In the genomic region with DNA sequence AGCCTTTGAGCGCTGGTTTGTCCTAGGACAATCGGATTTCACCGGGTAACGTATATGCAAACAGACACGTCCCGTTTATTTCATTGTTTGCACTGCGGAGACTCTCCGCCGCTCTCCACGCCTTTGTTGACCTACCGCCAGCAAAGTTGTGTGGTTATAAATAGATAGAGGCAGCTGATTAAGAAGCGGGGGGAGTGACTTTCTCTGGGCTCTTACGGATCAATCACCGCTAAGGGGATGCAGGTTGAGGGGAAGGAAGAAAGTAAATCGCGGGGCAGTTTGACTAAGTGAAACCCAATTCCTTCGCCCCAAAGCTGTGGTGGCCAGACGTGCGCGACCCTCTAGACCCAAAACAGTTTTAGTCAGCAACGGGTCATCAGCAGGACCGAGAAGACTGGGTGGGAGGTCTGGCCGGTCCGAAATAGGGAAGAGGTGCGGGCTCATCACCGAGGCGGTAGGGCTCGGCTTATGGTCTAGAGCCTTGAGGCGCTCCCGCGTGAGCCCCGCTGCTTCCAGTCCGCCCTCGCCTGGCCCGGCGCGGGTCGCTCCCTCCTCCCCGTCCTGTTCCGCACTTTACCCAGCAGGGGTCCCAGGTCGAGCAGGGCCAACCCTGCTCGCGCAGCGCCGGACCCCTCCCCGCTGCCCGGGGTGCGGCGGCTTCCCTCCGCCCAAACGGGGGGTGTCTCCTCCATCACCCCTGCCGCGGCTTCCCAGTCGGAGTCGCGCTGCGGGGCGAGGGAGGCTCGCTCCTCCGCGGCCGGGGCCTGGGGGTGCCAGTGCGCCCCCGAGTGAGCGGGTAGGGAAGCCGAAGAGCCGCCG, we compare ENCODE assay signal across 9 cellular contexts.
A peak's percentile ranks its signal among the peaks of the same experiment; 100 is the strongest.
DNase-seq lines count a peak whose midpoint lies in the region; ATAC-seq, FAIRE-seq and TF ChIP-seq lines count a peak whose summit lies in the region.
"Had no signal": no experiment of that assay in that cellular context is flagged by ENCODE, and none has a peak within 500 bp of the region (broad histone marks: within the 10 kb centered on the region; RNA-seq: fewer than 3 reads in every experiment).

No MANE protein-coding gene starts in this region.

- H3K4me1 Mint-ChIP-seq in stimulated activated memory B cell treated with anti-CD40 and anti-IgM and Interleukin-4, amounts not matched to agents 10 μg/mL and 1 μg/mL and 100 μg/mL, for 72 hours: peaks cover 25% of the 10 kb centered on the region

- H3K4me2 ChIP-seq in GM12878 (ENCODE audit: control insufficient read depth, insufficient read depth) (peak overlapping the region; percentile 59), keratinocyte (ENCODE audit: control insufficient read depth, extremely low read depth, insufficient read depth, low read depth, low read length) (peak overlapping the region; percentile 85)

- dilution Hi-C loops in keratinocyte (cut with MboI; ENCODE audit: extremely low pct_ligation_motif_present, low sequenced_read_pairs): no loop called here

- 14% methylated on average over 67 of the region's 68 CpGs for WGBS in GM12878 (ENCODE audit: insufficient coverage, insufficient replicate concordance, low lambda C conversion rate, missing lambda C conversion rate)

- in situ Hi-C loops in GM12878 (cut with MboI): no loop called here

- TF ChIP-seq POLR2A in GM12878 (IDR thresholded peaks at IDR 0.05; ENCODE audit: low read depth, low read length): no peak

- H4K20me1 ChIP-seq in GM12878 (ENCODE audit: control insufficient read depth, insufficient read depth): no peaks in the 10 kb centered on the region
- no peaks in the 10 kb centered on the region for H4K20me1 ChIP-seq in keratinocyte (ENCODE audit: control insufficient read depth, extremely low read depth, insufficient read depth, low read length)

- H3K4me3 ChIP-seq in GM12878 (no peak overlapping the region), keratinocyte (ENCODE audit: control insufficient read depth in 2 of 3, extremely low read depth in 1 of 3, insufficient read depth in 2 of 3, low read depth in 1 of 3, low read length in 3 of 3) (peak overlapping the region; percentile 14 to 67 (median 64))

- FAIRE-seq in GM12878 (lab: Jason Lieb, UNC): no peak
- FAIRE-seq in keratinocyte (lab: Jason Lieb, UNC): no peak

- H3K9me3 ChIP-seq in GM12878 (replicated peaks; ENCODE audit: control insufficient read depth, insufficient read depth, low read length): no peaks in the 10 kb centered on the region
- H3K9me3 ChIP-seq in keratinocyte (ENCODE audit: control insufficient read depth, low read depth, low read length): no peaks in the 10 kb centered on the region

- H3K27me3 Mint-ChIP-seq in stimulated activated memory B cell treated with anti-CD40 and anti-IgM and Interleukin-4, amounts not matched to agents 10 μg/mL and 1 μg/mL and 100 μg/mL, for 72 hours: peaks cover 32% of the 10 kb centered on the region

- no peaks in the 10 kb centered on the region for H3K36me3 ChIP-seq in GM12878 (ENCODE audit: control insufficient read depth in 2 of 2, insufficient read depth in 2 of 2, low read length in 1 of 2)
- no peaks in the 10 kb centered on the region for H3K36me3 ChIP-seq in keratinocyte (ENCODE audit: control insufficient read depth in 2 of 2, extremely low read depth in 1 of 2, insufficient read depth in 2 of 2, low read length in 2 of 2)

- H3K9ac ChIP-seq in GM12878 (ENCODE audit: control insufficient read depth, insufficient read depth, low read length) (no peak overlapping the region), keratinocyte (ENCODE audit: control insufficient read depth, extremely low read depth, insufficient read depth, low read length) (no peak overlapping the region)

- no peak for TF ChIP-seq RAD21 in GM12878 (IDR thresholded peaks at IDR 0.05; ENCODE audit: insufficient read depth, low read depth, low read length)

- H3K9me3 Mint-ChIP-seq in stimulated activated memory B cell treated with anti-CD40 and anti-IgM and Interleukin-4, amounts not matched to agents 10 μg/mL and 1 μg/mL and 100 μg/mL, for 72 hours: no peaks in the 10 kb centered on the region

- RAD21 ChIA-PET in GM12878 (lab: Charles Lee; ENCODE audit: unreplicated experiment): no interaction called here

- intact Hi-C loops in GM12878 (cut with micrococcal nuclease; ENCODE audit: unreplicated experiment): no loop called here

- no peaks in the 10 kb centered on the region for H3K36me3 Mint-ChIP-seq in stimulated activated memory B cell treated with anti-CD40 and anti-IgM and Interleukin-4, amounts not matched to agents 10 μg/mL and 1 μg/mL and 100 μg/mL, for 72 hours

- TF ChIP-seq CTCF in GM12878 (IDR thresholded peaks at IDR 0.05 in 2 of 3, conservative IDR thresholded peaks at IDR 0.05 in 1 of 3; ENCODE audit: control insufficient read depth in 2 of 3, extremely low read depth in 1 of 3, insufficient read depth in 1 of 3, low read depth in 3 of 3, low read length in 3 of 3) (no peak), keratinocyte (optimal IDR thresholded peaks at IDR 0.05 in 1 of 3, IDR thresholded peaks at IDR 0.05 in 1 of 3, conservative IDR thresholded peaks at IDR 0.05 in 1 of 3; ENCODE audit: extremely low read depth in 1 of 3, insufficient read depth in 2 of 3, low read length in 3 of 3) (no peak)

- no peak for TF ChIP-seq EP300 in GM12878 (IDR thresholded peaks at IDR 0.05; ENCODE audit: borderline replicate concordance in 1 of 2, control insufficient read depth in 1 of 2, low read depth in 2 of 2, low read length in 2 of 2)

- H3K27ac Mint-ChIP-seq in stimulated activated memory B cell treated with anti-CD40 and anti-IgM and Interleukin-4, amounts not matched to agents 10 μg/mL and 1 μg/mL and 100 μg/mL, for 72 hours: no peak overlapping the region

- H2AFZ ChIP-seq in GM12878 (ENCODE audit: control insufficient read depth, low read depth, low read length) (no peak overlapping the region), keratinocyte (ENCODE audit: control insufficient read depth, low read length) (peak overlapping the region; percentile 40)

- POLR2A ChIA-PET in GM12878 (lab: Charles Lee): no interaction called here

- no TSS peak for BruUV-seq in GM12878 (replicated peaks; lab: Mats Ljungman, UMichigan)

- H3K27ac ChIP-seq in GM12878 (ENCODE audit: control insufficient read depth, insufficient read depth) (no peak overlapping the region), keratinocyte (ENCODE audit: control insufficient read depth, insufficient read depth, low read length) (no peak overlapping the region)
- H3K27ac ChIP-seq: C4-2B had no signal

- CTCF ChIA-PET in GM12878 (lab: Yijun Ruan, JAX): no interaction called here

- H3K27me3 ChIP-seq in GM12878 (replicated peaks in 1 of 2; ENCODE audit: control insufficient read depth in 2 of 2, insufficient read depth in 2 of 2, low read length in 1 of 2) (peaks cover 9 to 18% of the 10 kb centered on the region in 2 experiments), keratinocyte (ENCODE audit: control insufficient read depth, extremely low read depth, insufficient read depth, low read length) (peaks cover 54% of the 10 kb centered on the region)

- no peaks in the 10 kb centered on the region for H3K9me1 ChIP-seq in keratinocyte (ENCODE audit: control insufficient read depth, extremely low read depth, insufficient read depth, low read length)

- H3K79me2 ChIP-seq in GM12878 (ENCODE audit: control insufficient read depth, insufficient read depth, low read length) (no peaks in the 10 kb centered on the region), keratinocyte (ENCODE audit: control insufficient read depth, insufficient read depth, low read length) (no peaks in the 10 kb centered on the region)

- SMC1A ChIA-PET in GM12878 (lab: Charles Lee; ENCODE audit: uncharacterized antibody, unreplicated experiment): no interaction called here

- no peaks in the 10 kb centered on the region for H3K4me1 ChIP-seq in GM12878 (ENCODE audit: control insufficient read depth, insufficient read depth, low read length)
- H3K4me1 ChIP-seq in keratinocyte (ENCODE audit: control insufficient read depth, extremely low read depth, insufficient read depth, low read length): peaks cover 5% of the 10 kb centered on the region

- ATAC-seq in HG02678 (IDR thresholded peaks at IDR 0.05; ENCODE audit: unreplicated experiment) (peak; percentile 43), GM12878 (peak; percentile 72)
- peak; percentile 31 for ATAC-seq in stimulated activated memory B cell treated with anti-CD40 and anti-IgM and Interleukin-4, amounts not matched to agents 10 μg/mL and 1 μg/mL and 100 μg/mL, for 72 hours

- peak overlapping the region; percentile 77 for H3K4me3 Mint-ChIP-seq in stimulated activated memory B cell treated with anti-CD40 and anti-IgM and Interleukin-4, amounts not matched to agents 10 μg/mL and 1 μg/mL and 100 μg/mL, for 72 hours

- DNase-seq in NCI-H2107 treated with DMSO at 0.1 percent for 48 hours (lab: John Stamatoyannopoulos, UW; ENCODE audit: unreplicated experiment): peak; percentile 11
- no peak for DNase-seq in NCI-H2107 (lab: John Stamatoyannopoulos, UW)
- DNase-seq in NCI-H345 (lab: John Stamatoyannopoulos, UW): peak; percentile 80
- DNase-seq in GM12878 (ENCODE audit: low read depth, low spot score): no peak
- DNase-seq in keratinocyte (ENCODE audit: low read depth, low spot score): no peak
- no peak for DNase-seq in NCI-H2029 treated with DMSO at 0.1 percent for 48 hours (lab: John Stamatoyannopoulos, UW)

TF ChIP-seq in GM12878, 131 proteins besides CTCF, POLR2A, EP300 and RAD21:
- 0 out of 2 replicates have a peak, but pooled peaks have one; percentile 30 for TF ChIP-seq EZH2 (IDR thresholded peaks at IDR 0.05; ENCODE audit: borderline replicate concordance, control insufficient read depth, low read depth, low read length)
- TF ChIP-seq SMAD5 (IDR thresholded peaks at IDR 0.05; ENCODE audit: low read depth): no peak
TF ChIP-seq in GM12878: peak in this region for 1.

Comparison
In these comparisons a context has a peak if more than half of its experiments do, and no peak if none do; other contexts are left out.
1. DNase-seq: peak in NCI-H2107 treated with DMSO at 0.1 percent for 48 hours (single experiment) and NCI-H345 (single experiment); none in NCI-H2107 (single experiment), GM12878 (single experiment), keratinocyte (single experiment) and NCI-H2029 treated with DMSO at 0.1 percent for 48 hours (single experiment).
2. Peak in every context shown above with its lines, with median percentiles within 50 percentile points of each other: ATAC-seq.